18 cellular contexts compared by ENCODE assay signal in genomic region chr10:34116780-34117179, GRCh38.
DNase-seq lines count a peak whose midpoint lies in the region; ATAC-seq and TF ChIP-seq lines count a peak whose summit lies in the region.
"Had no signal": no experiment of that assay in that cellular context is flagged by ENCODE, and none has a peak within 500 bp of the region (broad histone marks: within the 10 kb centered on the region; RNA-seq: fewer than 3 reads in every experiment).

No MANE protein-coding gene starts in this region.

- TF ChIP-seq POLR2A in breast epithelium (IDR thresholded peaks at IDR 0.05), result no peak

- no peak overlapping the region for H3K4me2 ChIP-seq in neuronal stem cell (ENCODE audit: insufficient read depth, low read length, poor library complexity, severe bottlenecking)

- H3K9ac ChIP-seq in neuronal stem cell (ENCODE audit: low read depth, low read length, poor library complexity), result no peak overlapping the region

- H3K9me3 ChIP-seq in BE2C, result no peaks in the 10 kb centered on the region; the same call in 1 of the 2 replicates
- no peaks in the 10 kb centered on the region for H3K9me3 ChIP-seq in right atrium auricular region
- no peaks in the 10 kb centered on the region for H3K9me3 ChIP-seq in neuronal stem cell (replicated peaks in 1 of 2; ENCODE audit: control insufficient read depth in 2 of 2, insufficient read depth in 1 of 2, low read depth in 1 of 2, low read length in 2 of 2)
- H3K9me3 ChIP-seq in breast epithelium, result no peaks in the 10 kb centered on the region
- H3K9me3 ChIP-seq: Caco-2, ovary, upper lobe of left lung had no signal

- H3K27me3 ChIP-seq in BE2C (no peaks in the 10 kb centered on the region), right atrium auricular region (no peaks in the 10 kb centered on the region), neuronal stem cell (ENCODE audit: control insufficient read depth in 3 of 3, insufficient read depth in 3 of 3, low read depth in 1 of 3, low read length in 3 of 3) (no peaks in the 10 kb centered on the region), breast epithelium (no peaks in the 10 kb centered on the region)
- H3K27me3 ChIP-seq: ovary, upper lobe of left lung had no signal

- TF ChIP-seq CTCF in BE2C (IDR thresholded peaks at IDR 0.05; ENCODE audit: low read depth, low read length) (no peak), right atrium auricular region (IDR thresholded peaks at IDR 0.05) (no peak), breast epithelium (IDR thresholded peaks at IDR 0.05) (no peak)

- peaks cover 3% of the 10 kb centered on the region for H3K4me1 ChIP-seq in BE2C
- H3K4me1 ChIP-seq in right atrium auricular region, result peaks cover 0 to 13% of the 10 kb centered on the region in 2 donors
- H3K4me1 ChIP-seq in neuronal stem cell (ENCODE audit: control insufficient read depth in 2 of 2, insufficient read depth in 1 of 2, low read depth in 1 of 2, low read length in 2 of 2), result peaks cover 1 to 10% of the 10 kb centered on the region in 2 donors
- H3K4me1 ChIP-seq in breast epithelium, result no peaks in the 10 kb centered on the region

- no peak for ATAC-seq in HG03460 (IDR thresholded peaks at IDR 0.05; ENCODE audit: unreplicated experiment)
- ATAC-seq: activated CD8-positive, alpha-beta T cell treated with anti-CD3 and anti-CD28 coated beads for 36 hours; stimulated activated naive CD8-positive, alpha-beta T cell treated with anti-CD3 and anti-CD28 coated beads, Interleukin-15, Interleukin-2, amounts not matched to agents 100 U/mL and 50 U/mL, for 24 hours had no signal

- H3K4ac ChIP-seq in neuronal stem cell (ENCODE audit: low read length), result no peak overlapping the region

- H3K79me1 ChIP-seq in neuronal stem cell (ENCODE audit: low read depth, low read length), result peaks cover 2% of the 10 kb centered on the region

- H4K8ac ChIP-seq in neuronal stem cell (ENCODE audit: low read depth, low read length), result no peak overlapping the region

- peak overlapping the region; percentile 57 for H3K18ac ChIP-seq in neuronal stem cell (ENCODE audit: low read length)

- DNase-seq in BE2C, result no peak
- DNase-seq in right atrium auricular region (ENCODE audit: low spot score), result peak; percentile 55
- no peak for DNase-seq in neuronal stem cell (ENCODE audit: low spot score)
- DNase-seq in activated CD4-positive, CD25-positive, alpha-beta regulatory T cell (lab: John Stamatoyannopoulos, UW), result no peak
- no peak for DNase-seq in GF-D8 (lab: John Stamatoyannopoulos, UW)
- DNase-seq in breast epithelium (ENCODE audit: low spot score in 2 of 2), result no peak
- DNase-seq: activated CD8-positive, alpha-beta T cell treated with anti-CD3 and anti-CD28 coated beads for 36 hours; activated naive CD4-positive, alpha-beta T cell treated with anti-CD3 and anti-CD28 coated beads, Interleukin-2, amount 10 ng/mL, durations not matched to agents 7 days and 5 days; activated T-cell treated with anti-CD3 and anti-CD28 coated beads, Interleukin-2, amount 50 U/mL, for 24 hours; Caco-2; H9; naive B cell; NCI-H524; ovary; stimulated activated naive CD8-positive, alpha-beta T cell treated with anti-CD3 and anti-CD28 coated beads, Interleukin-15, Interleukin-2, amounts not matched to agents 100 U/mL and 50 U/mL, for 24 hours had no signal

- no peak overlapping the region for H3K23ac ChIP-seq in neuronal stem cell (ENCODE audit: low read depth, low read length, poor library complexity)

- WGBS in neuronal stem cell (ENCODE audit: extremely low coverage in 2 of 2, insufficient read length in 2 of 2, insufficient replicate concordance in 1 of 2), 2 donors, result no CpG with 5 or more reads among the region's 14 CpGs

- H2BK5ac ChIP-seq in neuronal stem cell (ENCODE audit: low read length), result no peak overlapping the region

- intact Hi-C loops in breast epithelium (cut with DNase I; ENCODE audit: low total_unique reads), result no loop called here

- H2BK120ac ChIP-seq in neuronal stem cell (ENCODE audit: low read depth, low read length), result no peak overlapping the region

- H2AFZ ChIP-seq in neuronal stem cell (ENCODE audit: low read length), result no peak overlapping the region

- H3K14ac ChIP-seq in neuronal stem cell (ENCODE audit: low read length), result no peak overlapping the region

- H3K36me3 ChIP-seq in BE2C (no peaks in the 10 kb centered on the region), right atrium auricular region (no peaks in the 10 kb centered on the region), neuronal stem cell (replicated peaks in 1 of 2; ENCODE audit: control insufficient read depth in 2 of 2, insufficient read depth in 2 of 2, low read length in 2 of 2) (peaks cover 0 to 11% of the 10 kb centered on the region in 2 donors), breast epithelium (no peaks in the 10 kb centered on the region)
- H3K36me3 ChIP-seq: ovary had no signal

- H4K91ac ChIP-seq in neuronal stem cell (ENCODE audit: low read depth, low read length, poor library complexity), result no peak overlapping the region

- H3K27ac ChIP-seq in cingulate gyrus (ENCODE audit: low read depth, low read length), result peak overlapping the region; percentile 1
- H3K27ac ChIP-seq in right atrium auricular region, result peak overlapping the region in 1 of 2 donors; percentile 18
- no peak overlapping the region for H3K27ac ChIP-seq in neuronal stem cell (replicated peaks; ENCODE audit: low read length)
- no peak overlapping the region for H3K27ac ChIP-seq in breast epithelium
- H3K27ac ChIP-seq: ovary had no signal

- H2BK12ac ChIP-seq in neuronal stem cell (ENCODE audit: low read length), result no peak overlapping the region

- H3K4me3 ChIP-seq in BE2C (ENCODE audit: low read depth, low read length) (peak overlapping the region; percentile 14; the same call in 1 of the 2 replicates), right atrium auricular region (peak overlapping the region in 1 of 2 donors; percentile 22), neuronal stem cell (ENCODE audit: low read length in 2 of 2) (no peak overlapping the region), breast epithelium (no peak overlapping the region)
- H3K4me3 ChIP-seq: ovary had no signal

- no peak overlapping the region for H2BK15ac ChIP-seq in neuronal stem cell (ENCODE audit: low read length)

- no peak overlapping the region for H2AK5ac ChIP-seq in neuronal stem cell (ENCODE audit: low read depth, low read length)
